In the genomic region with DNA sequence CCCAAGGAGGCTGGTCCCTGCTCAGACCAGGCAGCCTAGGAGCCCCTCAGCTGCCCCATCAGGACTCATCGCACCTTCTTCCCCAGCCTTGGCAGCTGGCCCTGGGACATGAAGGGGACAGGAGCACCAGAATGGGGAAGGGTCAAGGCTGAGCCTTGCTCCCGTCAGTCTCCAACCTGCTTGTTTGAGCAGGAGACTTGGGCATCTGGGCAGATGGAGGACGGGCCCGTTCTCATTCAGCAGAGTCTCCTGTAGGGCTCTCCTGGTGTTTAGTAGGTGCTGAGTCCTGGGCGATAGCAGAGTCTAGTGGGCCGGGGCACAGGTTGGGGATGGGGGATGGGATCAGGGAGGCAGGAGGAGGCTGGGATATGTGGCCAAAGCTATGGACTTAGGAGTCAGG, we compare ENCODE assay signal across 37 cellular contexts. TPM values are rescaled to one million over a fixed set of nuclear protein-coding genes. Genes with fewer than 3 reads are reported as not detected.
"Had no signal": no experiment of that assay in that cellular context is flagged by ENCODE, and none has a peak within 500 bp of the region (broad histone marks: within the 10 kb centered on the region; RNA-seq: fewer than 3 reads in every experiment).

No MANE protein-coding gene starts in this region.

- H3K36me3 ChIP-seq: MG63 had no signal

- H3K4me3 ChIP-seq: MG63 had no signal

- H3K9me3 ChIP-seq: MG63 had no signal

- DNase-seq: Karpas-422, Kasumi-1, KBM-7, KG1, MG63, MM.1S, MV-4-11, NCI-H1048, NCI-H1092, NCI-H1092 treated with DMSO at 0.1 percent for 48 hours, NCI-H1105, NCI-H1105 treated with DMSO at 0.1 percent for 48 hours, NCI-H1417, NCI-H1417 treated with DMSO at 0.1 percent for 48 hours, NCI-H1436, NCI-H1436 treated with DMSO at 0.1 percent for 48 hours, NCI-H146, NCI-H1694, NCI-H1694 treated with DMSO at 0.1 percent for 48 hours, NCI-H187, NCI-H187 treated with DMSO at 0.1 percent for 48 hours, NCI-H1930, NCI-H2029, NCI-H2029 treated with DMSO at 0.1 percent for 48 hours, NCI-H2081, NCI-H2081 treated with DMSO at 0.1 percent for 48 hours, NCI-H2107, NCI-H2171, NCI-H2171 treated with DMSO at 0.1 percent for 48 hours, NCI-H2227 treated with DMSO at 0.1 percent for 48 hours, NCI-H226, NCI-H345, NCI-H446, NCI-H446 treated with DMSO at 0.1 percent for 48 hours had no signal

- H3K27ac ChIP-seq: KMS-11 had no signal

- H3K27me3 ChIP-seq: MG63 had no signal

RNA-seq across cellular contexts. Expression of gene WNT4, which starts 47.4 kb away (rescaled TPM):
- total RNA-seq: LHCN-M2, MCF 10A had no signal
